ENCODE assay signal across 8 cellular contexts in genomic region chr6:87154641-87155271, GRCh38. TPM values are rescaled to one million over a fixed set of nuclear protein-coding genes. Genes with fewer than 3 reads are reported as not detected.
DNase-seq lines count a peak whose midpoint lies in the region; ATAC-seq, FAIRE-seq and TF ChIP-seq lines count a peak whose summit lies in the region.

No MANE protein-coding gene starts in this region.

- FAIRE-seq in H54 (lab: Jason Lieb, UNC) (peak; percentile 96), K562 (lab: Jason Lieb, UNC) (no peak)

- POLR2A ChIA-PET in K562 (lab: Yijun Ruan, JAX), result interaction anchor here (0.5 to 0.9 kb wide), 2 partner anchors 13 to 67 kb away, joined by 3 to 5 read pairs; no protein-coding TSS in a partner anchor

- H3K9ac ChIP-seq in K562 (ENCODE audit: insufficient read depth in 1 of 2, low read depth in 2 of 2, low read length in 2 of 2) (peak overlapping the region; percentile 82 to 99), iPS-20b (ENCODE audit: low read depth, low read length) (peak overlapping the region; percentile 96)

- H3K27me3 ChIP-seq in K562 (ENCODE audit: control insufficient read depth in 2 of 2, insufficient read depth in 2 of 2, low read length in 2 of 2), result no peaks in the 10 kb centered on the region
- peaks cover 19% of the 10 kb centered on the region for H3K27me3 ChIP-seq in iPS-20b (ENCODE audit: insufficient read depth, low read length)

- H3K9me3 Mint-ChIP-seq in activated CD8-positive, alpha-beta memory T cell treated with anti-CD3 and anti-CD28 coated beads, Interleukin-2, amount 10 ng/mL, durations not matched to agents 7 days and 5 days (ENCODE audit: low read depth), result no peaks in the 10 kb centered on the region

- H3K4me3 Mint-ChIP-seq in activated CD8-positive, alpha-beta memory T cell treated with anti-CD3 and anti-CD28 coated beads, Interleukin-2, amount 10 ng/mL, durations not matched to agents 7 days and 5 days, result peak overlapping the region; percentile 78

- H3K4me1 ChIP-seq in K562 (replicated peaks in 1 of 2; ENCODE audit: control insufficient read depth in 2 of 2, insufficient read depth in 2 of 2, low read length in 2 of 2), result peaks cover 4 to 13% of the 10 kb centered on the region in 2 experiments; a peak in 3 of 5 replicates
- peaks cover 13% of the 10 kb centered on the region; the same call in 1 of the 2 replicates for H3K4me1 ChIP-seq in iPS-20b (ENCODE audit: insufficient read depth, low read length)

- ATAC-seq in activated CD8-positive, alpha-beta memory T cell treated with anti-CD3 and anti-CD28 coated beads, Interleukin-2, amount 10 ng/mL, durations not matched to agents 7 days and 5 days, result peak; percentile 66
- peak; percentile 60 for ATAC-seq in K562

- no peak for TF ChIP-seq RAD21 in K562 (CRISPR knock-in tag; conservative IDR thresholded peaks at IDR 0.05 in 1 of 2, IDR thresholded peaks at IDR 0.05 in 1 of 2)

- peak; percentile 93 for DNase-seq in activated CD8-positive, alpha-beta memory T cell treated with anti-CD3 and anti-CD28 coated beads, Interleukin-2, amount 10 ng/mL, durations not matched to agents 7 days and 5 days
- DNase-seq in activated CD8-positive, alpha-beta memory T cell treated with anti-CD3 and anti-CD28 coated beads, Interleukin-2, amount 50 U/mL, for 4 hours, result no peak
- DNase-seq in H54 (ENCODE audit: insufficient read length, low spot score), result peak; percentile 64
- DNase-seq in Kasumi-1 (lab: John Stamatoyannopoulos, UW), result peak; percentile 88
- peak; percentile 64 for DNase-seq in SIG-M5 (lab: John Stamatoyannopoulos, UW)
- DNase-seq in K562 (ENCODE audit: extremely low read depth in 1 of 4, low spot score in 3 of 4), result peak; percentile 28 to 72 (median 46)
- DNase-seq in stimulated activated CD4-positive, alpha-beta T cell treated with anti-CD3 and anti-CD28 coated beads, Interleukin-4, amount 100 ng/mL, for 24 hours, result peak; percentile 81

- 2% methylated on average over 19 of the region's 19 CpGs for WGBS in K562 (ENCODE audit: insufficient coverage, low coverage, missing lambda C conversion rate)

- TF ChIP-seq CTCF in K562 (IDR thresholded peaks at IDR 0.05 in 2 of 3, conservative IDR thresholded peaks at IDR 0.05 in 1 of 3; ENCODE audit: insufficient read depth in 2 of 3, low read depth in 1 of 3, low read length in 3 of 3), result no peak

- no peak; the same call in none of the 2 replicates for TF ChIP-seq POLR2A in H54 (IDR thresholded peaks at IDR 0.05; ENCODE audit: low read depth, low read length)
- TF ChIP-seq POLR2A in K562 (conservative IDR thresholded peaks at IDR 0.05), result peak; percentile 65; the same call in 1 of the 2 replicates

- H3K9me1 ChIP-seq in K562 (ENCODE audit: control insufficient read depth, insufficient read depth, low read length), result no peaks in the 10 kb centered on the region

- no peaks in the 10 kb centered on the region for H3K27me3 Mint-ChIP-seq in activated CD8-positive, alpha-beta memory T cell treated with anti-CD3 and anti-CD28 coated beads, Interleukin-2, amount 10 ng/mL, durations not matched to agents 7 days and 5 days

- H3K4me3 ChIP-seq in K562, result peak overlapping the region; percentile 55
- H3K4me3 ChIP-seq in iPS-20b (ENCODE audit: low read length), result peak overlapping the region; percentile 98

- H2AFZ ChIP-seq in K562 (ENCODE audit: low read depth, low read length), result peak overlapping the region; percentile 99

- H3K27ac ChIP-seq in K562 (ENCODE audit: extremely low read depth, low read depth, low read length), result peak overlapping the region; percentile 85
- H3K27ac ChIP-seq in iPS-20b (ENCODE audit: low read length), result peak overlapping the region; percentile 87

- H3K27ac Mint-ChIP-seq in activated CD8-positive, alpha-beta memory T cell treated with anti-CD3 and anti-CD28 coated beads, Interleukin-2, amount 10 ng/mL, durations not matched to agents 7 days and 5 days, result peak overlapping the region; percentile 98

- no peaks in the 10 kb centered on the region for H3K9me3 ChIP-seq in K562 (replicated peaks; ENCODE audit: control insufficient read depth, insufficient read depth, low read depth, low read length)
- no peaks in the 10 kb centered on the region for H3K9me3 ChIP-seq in iPS-20b (ENCODE audit: insufficient read depth, low read depth, low read length)

- H3K4me2 ChIP-seq in K562 (ENCODE audit: insufficient read depth, low read length), result peak overlapping the region; percentile 93

- TSS peak; percentile 86 for BruUV-seq in K562 (replicated peaks; lab: Mats Ljungman, UMichigan)

- peaks cover 15% of the 10 kb centered on the region for H3K36me3 Mint-ChIP-seq in activated CD8-positive, alpha-beta memory T cell treated with anti-CD3 and anti-CD28 coated beads, Interleukin-2, amount 10 ng/mL, durations not matched to agents 7 days and 5 days

- CTCF ChIA-PET in activated CD8-positive, alpha-beta memory T cell treated with anti-CD3 and anti-CD28 coated beads, Interleukin-2, amount 10 ng/mL, durations not matched to agents 7 days and 5 days (lab: Charles Lee), result interaction anchor here (0.9 kb wide), 1 partner anchor 545 kb away, joined by 3 read pairs; no protein-coding TSS in a partner anchor
- CTCF ChIA-PET in K562 (lab: Yijun Ruan, JAX; ENCODE audit: low intra/inter-chr PET ratio), result interaction anchor here (0.7 kb wide), 1 partner anchor 88 kb away, joined by 3 read pairs; no protein-coding TSS in a partner anchor

- peaks cover 8% of the 10 kb centered on the region; the same call in 1 of the 2 replicates for H4K20me1 ChIP-seq in K562 (replicated peaks; ENCODE audit: control insufficient read depth, insufficient read depth, low read length)

- TF ChIP-seq EP300 in K562 (IDR thresholded peaks at IDR 0.05; ENCODE audit: low read length), result no peak

- in situ Hi-C loops in K562 (cut with MboI), result no loop called here

- intact Hi-C loops in K562 (cut with micrococcal nuclease), result loop anchor here (5.0 kb wide), 1 partner anchor 113 kb away; no protein-coding TSS in a partner anchor

- peaks cover 52% of the 10 kb centered on the region for H3K79me2 ChIP-seq in K562 (ENCODE audit: control insufficient read depth, insufficient read depth, low read length)

- peaks cover 45% of the 10 kb centered on the region for H3K4me1 Mint-ChIP-seq in activated CD8-positive, alpha-beta memory T cell treated with anti-CD3 and anti-CD28 coated beads, Interleukin-2, amount 10 ng/mL, durations not matched to agents 7 days and 5 days

- H3K36me3 ChIP-seq in K562 (ENCODE audit: control insufficient read depth, insufficient read depth, low read length), result peaks cover 7% of the 10 kb centered on the region; the same call in 1 of the 3 replicates
- peaks cover 7% of the 10 kb centered on the region; the same call in 1 of the 2 replicates for H3K36me3 ChIP-seq in iPS-20b (ENCODE audit: insufficient read depth, low read depth, low read length)

TF ChIP-seq in K562, 482 proteins besides CTCF, POLR2A, EP300 and RAD21 (continues in another document):
- TF ChIP-seq SOX6 (IDR thresholded peaks at IDR 0.05), result no peak
- TF ChIP-seq ZNF76 (CRISPR knock-in tag; IDR thresholded peaks at IDR 0.05; ENCODE audit: borderline replicate concordance), result no peak
- peak; percentile 5; the same call in 1 of the 2 replicates for TF ChIP-seq EHMT2 (IDR thresholded peaks at IDR 0.05)
- TF ChIP-seq MCM3 (IDR thresholded peaks at IDR 0.05), result no peak
- no peak for TF ChIP-seq ZNF589 (CRISPR knock-in tag; IDR thresholded peaks at IDR 0.05; ENCODE audit: low read depth)
- no peak for TF ChIP-seq ZBTB1 (CRISPR knock-in tag; IDR thresholded peaks at IDR 0.05; ENCODE audit: borderline replicate concordance, low read depth)

RNA-seq across cellular contexts. Expression of gene ZNF292, which starts 0.6 kb away (rescaled TPM):
- 10 to 100 TPM; 47.9 to 58.5 TPM for total RNA-seq in activated CD8-positive, alpha-beta memory T cell treated with anti-CD3 and anti-CD28 coated beads, Interleukin-2, amount 10 ng/mL, durations not matched to agents 7 days and 5 days
- 48.2 and 143 TPM in 2 replicates for total RNA-seq in K562 (2011; cell fraction: chromatin; rRNA removed; ENCODE audit: low replicate concordance)
- 29.2 and 39.2 TPM in 2 replicates for total RNA-seq in K562 (2011; cell fraction: nucleolus; rRNA removed)
- 101 and 179 TPM in 2 replicates for total RNA-seq in K562 (2011; cell fraction: nucleoplasm; rRNA removed)
- 7.0 and 8.7 TPM in 2 replicates for total RNA-seq in K562 (2014; rRNA removed)
- total RNA-seq in K562 (2014; rRNA removed; fragmentation: Illumina TruSeq; extraction: Trizol), result 12.8 and 14.7 TPM in 2 replicates
- total RNA-seq in K562 (2015; rRNA removed; fragmentation: Illumina TruSeq; extraction: Trizol), result 16.0 and 17.1 TPM in 2 replicates
- total RNA-seq in K562 (2021), result 14.3 and 16.1 TPM in 2 replicates
- polyA plus RNA-seq in K562 (2011; rRNA removed), result 16.0 and 16.4 TPM in 2 replicates
- polyA plus RNA-seq in K562 (2011; cell fraction: cytosol; rRNA removed), result 2.1 and 5.3 TPM in 2 replicates
- 33.9 and 44.0 TPM in 2 replicates for polyA plus RNA-seq in K562 (2011; cell fraction: nucleus; rRNA removed)
- polyA plus RNA-seq in K562 (2012), result 6.0 and 7.0 TPM in 2 replicates
- 9.8 and 13.1 TPM in 2 replicates for polyA plus RNA-seq in K562 (2014; fragmentation: Illumina TruSeq; extraction: Trizol)
- polyA plus RNA-seq in K562 (2014; fragmentation: Nextera tagmentation; extraction: Ambion mirVana), result 1 to 10 TPM; 4.4 to 6.2 TPM
- polyA plus RNA-seq in K562 (2014; rRNA removed), result 5.1 and 5.3 TPM in 2 replicates
- polyA minus RNA-seq in K562 (2011; rRNA and poly(A)+ RNA removed), result 77.5 and 98.5 TPM in 2 replicates
- polyA minus RNA-seq in K562 (2011; cell fraction: cytosol; rRNA and poly(A)+ RNA removed), result 12.7 and 13.9 TPM in 2 replicates
- polyA minus RNA-seq in K562 (2011; cell fraction: nucleus; rRNA and poly(A)+ RNA removed), result 71.9 and 132 TPM in 2 replicates

RNA-seq across cellular contexts. Expression of gene CGA, which starts 59.9 kb away (rescaled TPM):
- not detected for total RNA-seq in activated CD8-positive, alpha-beta memory T cell treated with anti-CD3 and anti-CD28 coated beads, Interleukin-2, amount 10 ng/mL, durations not matched to agents 7 days and 5 days
- total RNA-seq in K562 (2011; cell fraction: chromatin; rRNA removed; ENCODE audit: low replicate concordance), result not detected in 2 replicates
- not detected in 2 replicates for total RNA-seq in K562 (2011; cell fraction: nucleolus; rRNA removed)
- total RNA-seq in K562 (2011; cell fraction: nucleoplasm; rRNA removed), result not detected in 2 replicates
- not detected in 2 replicates for total RNA-seq in K562 (2014; rRNA removed)
- total RNA-seq in K562 (2014; rRNA removed; fragmentation: Illumina TruSeq; extraction: Trizol), result not detected in 2 replicates
- not detected in 2 replicates for total RNA-seq in K562 (2015; rRNA removed; fragmentation: Illumina TruSeq; extraction: Trizol)
- total RNA-seq in K562 (2021), result not detected in 2 replicates
- polyA plus RNA-seq in K562 (2011; rRNA removed), result not detected in 2 replicates
- polyA plus RNA-seq in K562 (2011; cell fraction: cytosol; rRNA removed), result not detected in 2 replicates
- not detected in 2 replicates for polyA plus RNA-seq in K562 (2011; cell fraction: nucleus; rRNA removed)
- polyA plus RNA-seq in K562 (2012), result not detected in 2 replicates
- 0.13 TPM in 1 of 2 replicates, not detected in the other for polyA plus RNA-seq in K562 (2014; fragmentation: Illumina TruSeq; extraction: Trizol)
- polyA plus RNA-seq in K562 (2014; fragmentation: Nextera tagmentation; extraction: Ambion mirVana), result under 1 TPM in 1 of 2 experiments, not detected in 1; 0.24 TPM
- polyA plus RNA-seq in K562 (2014; rRNA removed), result not detected in 2 replicates
- 0.39 TPM in 1 of 2 replicates, not detected in the other for polyA minus RNA-seq in K562 (2011; rRNA and poly(A)+ RNA removed)
- polyA minus RNA-seq in K562 (2011; cell fraction: cytosol; rRNA and poly(A)+ RNA removed), result 4.0 and 10.6 TPM in 2 replicates
- 1.6 and 2.1 TPM in 2 replicates for polyA minus RNA-seq in K562 (2011; cell fraction: nucleus; rRNA and poly(A)+ RNA removed)
